Comparison of ENCODE assay signal across 11 cellular contexts in the genomic region with DNA sequence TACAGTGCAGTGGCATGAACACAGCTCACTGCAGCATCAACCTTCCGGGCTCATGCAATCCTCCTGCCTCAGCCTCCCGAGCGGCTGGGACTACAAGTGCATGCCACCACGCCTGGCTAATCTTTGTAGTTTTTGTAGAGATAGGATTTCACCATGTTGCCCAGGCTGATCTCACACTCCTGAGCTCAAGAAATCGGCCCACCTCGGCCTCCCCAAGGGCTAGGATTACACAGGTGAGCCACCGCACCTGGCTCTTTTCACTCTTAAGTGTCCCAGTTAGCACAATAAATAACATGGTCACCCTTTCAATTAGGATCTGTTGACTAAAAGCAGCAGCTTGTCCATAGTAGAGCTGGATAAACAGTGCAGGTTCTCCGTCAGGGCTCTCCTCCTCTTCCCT. TPM values are rescaled to one million over a fixed set of nuclear protein-coding genes. Genes with fewer than 3 reads are reported as not detected.
A peak's percentile ranks its signal among the peaks of the same experiment; 100 is the strongest.
DNase-seq lines count a peak whose midpoint lies in the region; TF ChIP-seq lines count a peak whose summit lies in the region.
"Had no signal": no experiment of that assay in that cellular context is flagged by ENCODE, and none has a peak within 500 bp of the region (broad histone marks: within the 10 kb centered on the region; RNA-seq: fewer than 3 reads in every experiment).

No MANE protein-coding gene starts in this region.

- no peaks in the 10 kb centered on the region for H4K20me1 ChIP-seq in OCI-LY3 (ENCODE audit: insufficient read depth, low read length)

- peaks cover 9% of the 10 kb centered on the region for H3K9me3 Mint-ChIP-seq in activated CD4-positive, alpha-beta T cell treated with anti-CD3 and anti-CD28 coated beads, Interleukin-2, amount 10 ng/mL, durations not matched to agents 7 days and 5 days

- peak overlapping the region; percentile 97 for H3K4me2 ChIP-seq in OCI-LY3 (ENCODE audit: low read length)

- H3K27me3 Mint-ChIP-seq in activated CD4-positive, alpha-beta T cell treated with anti-CD3 and anti-CD28 coated beads, Interleukin-2, amount 10 ng/mL, durations not matched to agents 7 days and 5 days, result no peaks in the 10 kb centered on the region

- DNase-seq in activated CD4-positive, alpha-beta T cell treated with anti-CD3 and anti-CD28 coated beads, Interleukin-2, amount 10 ng/mL, durations not matched to agents 7 days and 5 days, result no peak
- no peak for DNase-seq in activated CD4-positive, alpha-beta T cell treated with anti-CD3 and anti-CD28 coated beads, Interleukin-2, amount 50 U/mL, for 48 hours
- DNase-seq in epithelial cell of esophagus (ENCODE audit: low read depth) (no peak), spleen (no peak), transverse colon (no peak), A172 (ENCODE audit: low spot score) (no peak)
- no peak for DNase-seq in stimulated activated CD4-positive, alpha-beta T cell treated with anti-CD3 and anti-CD28 coated beads, Interleukin-12 subunit alpha, Interleukin-12 subunit beta, amount 100 ng/mL, for 4 hours
- DNase-seq: NCI-H526 treated with DMSO at 0.1 percent for 48 hours had no signal

- TF ChIP-seq EP300 in transverse colon (IDR thresholded peaks at IDR 0.05; ENCODE audit: low read depth), result no peak

- intact Hi-C loops in spleen (cut with DNase I; ENCODE audit: low total_unique reads) (no loop called here), transverse colon (cut with DNase I; ENCODE audit: low total_unique reads) (no loop called here)

- peaks cover 2% of the 10 kb centered on the region for H3K36me3 ChIP-seq in OCI-LY3 (replicated peaks; ENCODE audit: low read depth, low read length)
- peaks cover 0 to 11% (median 0%) of the 10 kb centered on the region in 6 donors for H3K36me3 ChIP-seq in spleen
- no peaks in the 10 kb centered on the region for H3K36me3 ChIP-seq in transverse colon
- H3K36me3 ChIP-seq: cardiac muscle cell, prostate gland had no signal

- H3K27ac Mint-ChIP-seq in activated CD4-positive, alpha-beta T cell treated with anti-CD3 and anti-CD28 coated beads, Interleukin-2, amount 10 ng/mL, durations not matched to agents 7 days and 5 days, result peak overlapping the region; percentile 97

- WGBS in spleen, 5 donors, result 91 to 95% (median 93%) methylated on average over 8 of the region's 8 CpGs
- 93% methylated on average over 8 of the region's 8 CpGs; no CpG with 5 or more reads in 1 of the 2 donors for WGBS in transverse colon (ENCODE audit: low coverage in 1 of 2), 2 donors

- TF ChIP-seq CTCF in OCI-LY3 (IDR thresholded peaks at IDR 0.05; ENCODE audit: low read depth, low read length), result no peak
- no peak for TF ChIP-seq CTCF in epithelial cell of esophagus (IDR thresholded peaks at IDR 0.05; ENCODE audit: insufficient read depth, low read depth, low read length, missing control alignments)
- TF ChIP-seq CTCF in spleen (IDR thresholded peaks at IDR 0.05 in 8 of 11, conservative IDR thresholded peaks at IDR 0.05 in 3 of 11), result no peak
- no peak for TF ChIP-seq CTCF in transverse colon (IDR thresholded peaks at IDR 0.05)

- H3K4me1 ChIP-seq in OCI-LY3 (ENCODE audit: low read length) (peaks cover 16% of the 10 kb centered on the region), spleen (peaks cover 11 to 49% (median 29%) of the 10 kb centered on the region in 6 donors), transverse colon (peaks cover 0 to 18% (median 14%) of the 10 kb centered on the region in 4 donors)

- no peak overlapping the region for H2AFZ ChIP-seq in OCI-LY3 (ENCODE audit: low read depth, low read length)

- in situ Hi-C loops in transverse colon (cut with MboI; ENCODE audit: low pct_ligation_motif_present in 1 of 4, low pct_unique_long_range_greater_than_20kb in 1 of 4, low sequenced_read_pairs in 3 of 4), result no loop called here

- H3K4me3 ChIP-seq in OCI-LY3 (ENCODE audit: low read length) (peak overlapping the region; percentile 95), epithelial cell of esophagus (ENCODE audit: low read length) (peak overlapping the region; percentile 84), spleen (peak overlapping the region in 5 of 8 donors; percentile 1 to 99 (median 93)), transverse colon (no peak overlapping the region)

- H3K9me3 ChIP-seq in OCI-LY3 (ENCODE audit: insufficient read depth, low read length) (no peaks in the 10 kb centered on the region), spleen (no peaks in the 10 kb centered on the region), transverse colon (no peaks in the 10 kb centered on the region)
- H3K9me3 ChIP-seq: prostate gland had no signal

- peak overlapping the region; percentile 96; the same call in 1 of the 2 replicates for H3K9ac ChIP-seq in OCI-LY3 (ENCODE audit: low read length)

- H3K27me3 ChIP-seq in OCI-LY3 (ENCODE audit: low read depth, low read length) (no peaks in the 10 kb centered on the region), spleen (replicated peaks in 1 of 7) (no peaks in the 10 kb centered on the region), transverse colon (no peaks in the 10 kb centered on the region)
- H3K27me3 ChIP-seq: cardiac muscle cell had no signal

- H3K4me1 Mint-ChIP-seq in activated CD4-positive, alpha-beta T cell treated with anti-CD3 and anti-CD28 coated beads, Interleukin-2, amount 10 ng/mL, durations not matched to agents 7 days and 5 days, result peaks cover 62% of the 10 kb centered on the region

- peaks cover 39% of the 10 kb centered on the region for H3K36me3 Mint-ChIP-seq in activated CD4-positive, alpha-beta T cell treated with anti-CD3 and anti-CD28 coated beads, Interleukin-2, amount 10 ng/mL, durations not matched to agents 7 days and 5 days (ENCODE audit: low read depth)

- peaks cover 68% of the 10 kb centered on the region for H3K79me2 ChIP-seq in OCI-LY3 (ENCODE audit: low read length)

- POLR2A ChIA-PET in activated CD4-positive, alpha-beta T cell treated with anti-CD3 and anti-CD28 coated beads, Interleukin-2, amount 10 ng/mL, durations not matched to agents 7 days and 5 days (lab: Charles Lee), result no interaction called here

- CTCF ChIA-PET in activated CD4-positive, alpha-beta T cell treated with anti-CD3 and anti-CD28 coated beads, Interleukin-2, amount 10 ng/mL, durations not matched to agents 7 days and 5 days (lab: Charles Lee), result interaction anchor here (1.9 kb wide), 1 partner anchor 10 kb away, joined by 4 read pairs; no protein-coding TSS in a partner anchor

- H3K4me3 Mint-ChIP-seq in activated CD4-positive, alpha-beta T cell treated with anti-CD3 and anti-CD28 coated beads, Interleukin-2, amount 10 ng/mL, durations not matched to agents 7 days and 5 days, result peak overlapping the region; percentile 97

- H3K27ac ChIP-seq in OCI-LY3 (ENCODE audit: low read length) (no peak overlapping the region), spleen (no peak overlapping the region), transverse colon (no peak overlapping the region)
- H3K27ac ChIP-seq: prostate gland had no signal

- TF ChIP-seq POLR2A in spleen (IDR thresholded peaks at IDR 0.05) (no peak), transverse colon (IDR thresholded peaks at IDR 0.05) (no peak)

RNA-seq across cellular contexts. Expression of gene CDK5RAP2, which starts 1.4 kb away (rescaled TPM):
- 100 to 1,000 TPM; 103 to 105 TPM for total RNA-seq in activated CD4-positive, alpha-beta T cell treated with anti-CD3 and anti-CD28 coated beads, Interleukin-2, amount 10 ng/mL, durations not matched to agents 7 days and 5 days
- total RNA-seq in spleen (10 to 100 TPM; 54.7 to 93.7 (median 80.8) TPM), transverse colon (100 to 1,000 TPM in 1 of 4 donors, 10 to 100 TPM in 3; 23.6 to 154 (median 28.0) TPM)
- 10 to 100 TPM; 19.5 to 32.2 (median 32.2) TPM for polyA plus RNA-seq in spleen
- total RNA-seq in A172 (2014; rRNA removed; shearing (Covaris generic)), result 34.8 and 42.9 TPM in 2 replicates

Comparison
In these comparisons a context has a peak if more than half of its experiments do, and no peak if none do; other contexts are left out.
1. H3K4me3 ChIP-seq: peak in OCI-LY3 (single experiment), epithelial cell of esophagus (single experiment) and spleen (5 of 8); none in transverse colon (0 of 4).